ENCODE assay signal across 8 cellular contexts in genomic region chr7:98836811-98837631, GRCh38. TPM values are rescaled to one million over a fixed set of nuclear protein-coding genes. Genes with fewer than 3 reads are reported as not detected.
DNase-seq lines count a peak whose midpoint lies in the region; ATAC-seq, FAIRE-seq and TF ChIP-seq lines count a peak whose summit lies in the region.

No MANE protein-coding gene starts in this region.

- no peaks in the 10 kb centered on the region for H4K20me1 ChIP-seq in HepG2 (ENCODE audit: insufficient read depth, low read length)

- no peak overlapping the region for H3K27ac Mint-ChIP-seq in activated naive CD8-positive, alpha-beta T cell treated with anti-CD3 and anti-CD28 coated beads, Interleukin-2, amount 50 U/mL, for 24 hours
- peak overlapping the region in 1 of 8 donors; percentile 50 for H3K27ac Mint-ChIP-seq in CD8-positive, alpha-beta memory T cell

- no peak for ATAC-seq in activated naive CD8-positive, alpha-beta T cell treated with anti-CD3 and anti-CD28 coated beads, Interleukin-2, amount 50 U/mL, for 24 hours
- peak; percentile 76 for ATAC-seq in HepG2
- no peak for ATAC-seq in HG02852 (IDR thresholded peaks at IDR 0.05; ENCODE audit: unreplicated experiment)
- ATAC-seq in GM18907 (IDR thresholded peaks at IDR 0.05; ENCODE audit: unreplicated experiment), result no peak

- no peaks in the 10 kb centered on the region for H3K79me2 ChIP-seq in HepG2 (ENCODE audit: insufficient read depth, low read length)

- no peak overlapping the region for H3K27ac ChIP-seq in HepG2 (ENCODE audit: extremely low read length, insufficient read depth, low read length)
- H3K27ac ChIP-seq in CD8-positive, alpha-beta memory T cell (ENCODE audit: low read depth, low read length), result no peak overlapping the region

- H3K4me3 ChIP-seq in AG10803 (ENCODE audit: low read length) (no peak overlapping the region), HepG2 (replicated peaks in 1 of 3; ENCODE audit: insufficient read depth in 1 of 3, low read depth in 2 of 3, low read length in 3 of 3) (no peak overlapping the region)
- H3K4me3 ChIP-seq in CD8-positive, alpha-beta memory T cell (ENCODE audit: low read length), result no peak overlapping the region

- H3K4me3 Mint-ChIP-seq in activated naive CD8-positive, alpha-beta T cell treated with anti-CD3 and anti-CD28 coated beads, Interleukin-2, amount 50 U/mL, for 24 hours, result no peak overlapping the region
- H3K4me3 Mint-ChIP-seq in CD8-positive, alpha-beta memory T cell, result no peak overlapping the region

- peak; percentile 52 for TF ChIP-seq RAD21 in HepG2 (CRISPR knock-in tag; IDR thresholded peaks at IDR 0.05)

- no peak for TF ChIP-seq POLR2A in GM12891 (IDR thresholded peaks at IDR 0.05; ENCODE audit: low read depth, low read length)
- no peak for TF ChIP-seq POLR2A in HepG2 (IDR thresholded peaks at IDR 0.05; ENCODE audit: insufficient read depth in 1 of 2, low read depth in 2 of 2, low read length in 2 of 2)

- H3K27me3 ChIP-seq in HepG2 (ENCODE audit: control insufficient read depth in 1 of 2, insufficient read depth in 2 of 2, low read length in 2 of 2), result peaks cover 0 to 3% of the 10 kb centered on the region in 2 experiments; a peak in 2 of 5 replicates
- H3K27me3 ChIP-seq in CD8-positive, alpha-beta memory T cell (ENCODE audit: insufficient read depth, low read length, poor library complexity, severe bottlenecking), result no peaks in the 10 kb centered on the region

- no peak for TF ChIP-seq EP300 in HepG2 (IDR thresholded peaks at IDR 0.05; ENCODE audit: low read depth in 2 of 2, low read length in 2 of 2)
- TF ChIP-seq EP300 in HepG2 (CRISPR knock-in tag; IDR thresholded peaks at IDR 0.05; ENCODE audit: borderline replicate concordance), result no peak

- peaks cover 6% of the 10 kb centered on the region for H3K27me3 Mint-ChIP-seq in activated naive CD8-positive, alpha-beta T cell treated with anti-CD3 and anti-CD28 coated beads, Interleukin-2, amount 50 U/mL, for 24 hours
- peaks cover 12 to 26% of the 10 kb centered on the region in 2 donors for H3K27me3 Mint-ChIP-seq in CD8-positive, alpha-beta memory T cell

- H3K4me1 ChIP-seq in HepG2 (ENCODE audit: insufficient read depth, low read length), result no peaks in the 10 kb centered on the region
- no peaks in the 10 kb centered on the region for H3K4me1 ChIP-seq in CD8-positive, alpha-beta memory T cell (ENCODE audit: insufficient read depth, low read length)

- H2AFZ ChIP-seq in HepG2 (ENCODE audit: low read length), result no peak overlapping the region

- FAIRE-seq in GM12891 (lab: Jason Lieb, UNC) (peak; percentile 45), HepG2 (lab: Jason Lieb, UNC) (no peak)

- no peaks in the 10 kb centered on the region for H3K9me3 Mint-ChIP-seq in activated naive CD8-positive, alpha-beta T cell treated with anti-CD3 and anti-CD28 coated beads, Interleukin-2, amount 50 U/mL, for 24 hours
- H3K9me3 Mint-ChIP-seq in CD8-positive, alpha-beta memory T cell, result no peaks in the 10 kb centered on the region

- no TSS peak for BruUV-seq in HepG2 (replicated peaks; lab: Mats Ljungman, UMichigan)

- no peaks in the 10 kb centered on the region for H3K9me3 ChIP-seq in HepG2 (ENCODE audit: low read length)
- H3K9me3 ChIP-seq in CD8-positive, alpha-beta memory T cell (ENCODE audit: low read length), result no peaks in the 10 kb centered on the region

- DNase-seq in AG10803 (ENCODE audit: low read depth), result no peak
- peak; percentile 47 for DNase-seq in GM12891 (ENCODE audit: insufficient read length, low spot score)
- DNase-seq in NCI-H2107 treated with DMSO at 0.1 percent for 48 hours (lab: John Stamatoyannopoulos, UW; ENCODE audit: unreplicated experiment), result peak; percentile 99
- DNase-seq in activated naive CD8-positive, alpha-beta T cell treated with anti-CD3 and anti-CD28 coated beads, Interleukin-2, amount 50 U/mL, for 24 hours, result peak; percentile 42
- peak; percentile 21 for DNase-seq in HepG2 (ENCODE audit: low spot score)
- no peak for DNase-seq in CD8-positive, alpha-beta memory T cell

- POLR2A ChIA-PET in HepG2 (lab: Yijun Ruan, JAX), result no interaction called here
- POLR2A ChIA-PET in CD8-positive, alpha-beta memory T cell (lab: Charles Lee), result no interaction called here

- no peaks in the 10 kb centered on the region for H3K36me3 ChIP-seq in HepG2 (replicated peaks in 1 of 2; ENCODE audit: control insufficient read depth in 1 of 2, insufficient read depth in 2 of 2, low read length in 2 of 2)
- no peaks in the 10 kb centered on the region for H3K36me3 ChIP-seq in CD8-positive, alpha-beta memory T cell (ENCODE audit: insufficient read depth, low read length)

- intact Hi-C loops in HepG2 (cut with micrococcal nuclease; ENCODE audit: unreplicated experiment), result no loop called here

- in situ Hi-C loops in HepG2 (cut with HindIII; ENCODE audit: extremely low pct_ligation_motif_present, low pct_unique_long_range_greater_than_20kb), result no loop called here

- no peak overlapping the region for H3K4me2 ChIP-seq in HepG2 (ENCODE audit: low read depth, low read length)

- H3K9ac ChIP-seq in HepG2 (ENCODE audit: insufficient read depth, low read depth, low read length), result no peak overlapping the region

- H3K4me1 Mint-ChIP-seq in activated naive CD8-positive, alpha-beta T cell treated with anti-CD3 and anti-CD28 coated beads, Interleukin-2, amount 50 U/mL, for 24 hours, result no peaks in the 10 kb centered on the region
- H3K4me1 Mint-ChIP-seq in CD8-positive, alpha-beta memory T cell, result no peaks in the 10 kb centered on the region

- H3K36me3 Mint-ChIP-seq in activated naive CD8-positive, alpha-beta T cell treated with anti-CD3 and anti-CD28 coated beads, Interleukin-2, amount 50 U/mL, for 24 hours (ENCODE audit: low read depth), result no peaks in the 10 kb centered on the region
- H3K36me3 Mint-ChIP-seq in CD8-positive, alpha-beta memory T cell, result no peaks in the 10 kb centered on the region

- TF ChIP-seq CTCF in AG10803 (conservative IDR thresholded peaks at IDR 0.05; ENCODE audit: low read length), result peak; percentile 58
- peak; percentile 80 for TF ChIP-seq CTCF in HepG2 (CRISPR knock-in tag; IDR thresholded peaks at IDR 0.05)

- WGBS in HepG2 (ENCODE audit: low lambda C conversion rate), result 6% methylated on average over 10 of the region's 10 CpGs

- CTCF ChIA-PET in HepG2 (lab: Yijun Ruan, JAX; ENCODE audit: low intra/inter-chr PET ratio, low total read pairs), result interaction anchor here (1.4 kb wide), 1 partner anchor 404 kb away, joined by 7 read pairs; no protein-coding TSS in a partner anchor
- CTCF ChIA-PET in CD8-positive, alpha-beta memory T cell (lab: Charles Lee), result no interaction called here

RNA-seq across cellular contexts. Expression of gene TMEM130, which starts 32.8 kb away (rescaled TPM):
- polyA plus RNA-seq in GM12891 (2012; ENCODE audit: low read depth, missing spikeins), result not detected
- total RNA-seq in HepG2 (2016; rRNA removed; fragmentation: Illumina TruSeq; extraction: Trizol), result not detected in 2 replicates
- total RNA-seq in HepG2 (2016; cell fraction: cytosol; rRNA removed; fragmentation: Illumina TruSeq; extraction: Trizol; ENCODE audit: low read depth), result not detected in 2 replicates
- not detected in 2 replicates for total RNA-seq in HepG2 (2016; cell fraction: insoluble cytoplasmic fraction; rRNA removed; fragmentation: Illumina TruSeq; extraction: Trizol)
- not detected in 2 replicates for total RNA-seq in HepG2 (2016; cell fraction: membrane; rRNA removed; fragmentation: Illumina TruSeq; extraction: Trizol)
- not detected in 2 replicates for total RNA-seq in HepG2 (2016; cell fraction: nucleus; rRNA removed; fragmentation: Illumina TruSeq; extraction: Trizol)
- polyA plus RNA-seq in HepG2 (2011; rRNA removed), result not detected in 2 replicates
- not detected in 2 replicates for polyA plus RNA-seq in HepG2 (2011; cell fraction: cytosol; rRNA removed)
- polyA plus RNA-seq in HepG2 (2011; cell fraction: nucleus; rRNA removed), result not detected in 2 replicates
- not detected in 2 replicates for polyA plus RNA-seq in HepG2 (2012)
- polyA plus RNA-seq in HepG2 (2016; cell fraction: cytosol; fragmentation: Illumina TruSeq; extraction: Trizol; ENCODE audit: low read depth), result not detected in 2 replicates
- not detected in 2 replicates for polyA plus RNA-seq in HepG2 (2016; cell fraction: insoluble cytoplasmic fraction; fragmentation: Illumina TruSeq; extraction: Trizol; ENCODE audit: low read depth)
- polyA plus RNA-seq in HepG2 (2016; cell fraction: membrane; fragmentation: Illumina TruSeq; extraction: Trizol; ENCODE audit: low read depth), result not detected in 2 replicates
- not detected in 2 replicates for polyA plus RNA-seq in HepG2 (2016; cell fraction: nucleus; fragmentation: Illumina TruSeq; extraction: Trizol; ENCODE audit: insufficient read depth, low read depth)
- not detected in 2 replicates for polyA minus RNA-seq in HepG2 (2011; rRNA and poly(A)+ RNA removed; ENCODE audit: low replicate concordance)
- not detected in 2 replicates for polyA minus RNA-seq in HepG2 (2011; cell fraction: cytosol; rRNA and poly(A)+ RNA removed)
- polyA minus RNA-seq in HepG2 (2011; cell fraction: nucleus; rRNA and poly(A)+ RNA removed), result not detected in 2 replicates
- total RNA-seq in CD8-positive, alpha-beta memory T cell, result not detected
- not detected for polyA plus RNA-seq in CD8-positive, alpha-beta memory T cell

RNA-seq across cellular contexts. Expression of gene TRRAP, which starts 41.3 kb away (rescaled TPM):
- 11.9 TPM for polyA plus RNA-seq in GM12891 (2012; ENCODE audit: low read depth, missing spikeins)
- 10.5 and 21.3 TPM in 2 replicates for total RNA-seq in HepG2 (2016; rRNA removed; fragmentation: Illumina TruSeq; extraction: Trizol)
- 3.5 and 3.8 TPM in 2 replicates for total RNA-seq in HepG2 (2016; cell fraction: cytosol; rRNA removed; fragmentation: Illumina TruSeq; extraction: Trizol; ENCODE audit: low read depth)
- total RNA-seq in HepG2 (2016; cell fraction: insoluble cytoplasmic fraction; rRNA removed; fragmentation: Illumina TruSeq; extraction: Trizol), result 9.6 and 18.3 TPM in 2 replicates
- 6.8 and 6.9 TPM in 2 replicates for total RNA-seq in HepG2 (2016; cell fraction: membrane; rRNA removed; fragmentation: Illumina TruSeq; extraction: Trizol)
- total RNA-seq in HepG2 (2016; cell fraction: nucleus; rRNA removed; fragmentation: Illumina TruSeq; extraction: Trizol), result 22.4 and 25.4 TPM in 2 replicates
- polyA plus RNA-seq in HepG2 (2011; rRNA removed), result 8.6 and 9.5 TPM in 2 replicates
- polyA plus RNA-seq in HepG2 (2011; cell fraction: cytosol; rRNA removed), result 8.9 and 9.3 TPM in 2 replicates
- polyA plus RNA-seq in HepG2 (2011; cell fraction: nucleus; rRNA removed), result 26.9 and 30.9 TPM in 2 replicates
- 13.4 and 13.9 TPM in 2 replicates for polyA plus RNA-seq in HepG2 (2012)
- polyA plus RNA-seq in HepG2 (2016; cell fraction: cytosol; fragmentation: Illumina TruSeq; extraction: Trizol; ENCODE audit: low read depth), result 0.68 and 0.73 TPM in 2 replicates
- 12.7 and 17.5 TPM in 2 replicates for polyA plus RNA-seq in HepG2 (2016; cell fraction: insoluble cytoplasmic fraction; fragmentation: Illumina TruSeq; extraction: Trizol; ENCODE audit: low read depth)
- polyA plus RNA-seq in HepG2 (2016; cell fraction: membrane; fragmentation: Illumina TruSeq; extraction: Trizol; ENCODE audit: low read depth), result 1.4 and 1.6 TPM in 2 replicates
- polyA plus RNA-seq in HepG2 (2016; cell fraction: nucleus; fragmentation: Illumina TruSeq; extraction: Trizol; ENCODE audit: insufficient read depth, low read depth), result 26.9 and 27.3 TPM in 2 replicates
- polyA minus RNA-seq in HepG2 (2011; rRNA and poly(A)+ RNA removed; ENCODE audit: low replicate concordance), result 41.8 and 47.7 TPM in 2 replicates
- 25.9 and 27.0 TPM in 2 replicates for polyA minus RNA-seq in HepG2 (2011; cell fraction: cytosol; rRNA and poly(A)+ RNA removed)
- polyA minus RNA-seq in HepG2 (2011; cell fraction: nucleus; rRNA and poly(A)+ RNA removed), result 44.8 and 46.1 TPM in 2 replicates
- 10 to 100 TPM; 49.6 to 51.4 TPM for total RNA-seq in CD8-positive, alpha-beta memory T cell
- 4.6 TPM for polyA plus RNA-seq in CD8-positive, alpha-beta memory T cell

Comparison
In these comparisons a context has a peak if more than half of its experiments do, and no peak if none do; other contexts are left out.
1. DNase-seq: peak in GM12891 (single experiment), NCI-H2107 treated with DMSO at 0.1 percent for 48 hours (single experiment), activated naive CD8-positive, alpha-beta T cell treated with anti-CD3 and anti-CD28 coated beads, Interleukin-2, amount 50 U/mL, for 24 hours (single experiment) and HepG2 (single experiment); none in AG10803 (single experiment) and CD8-positive, alpha-beta memory T cell (0 of 5).